Comparison of ENCODE assay signal across 21 cellular contexts in the genomic region with DNA sequence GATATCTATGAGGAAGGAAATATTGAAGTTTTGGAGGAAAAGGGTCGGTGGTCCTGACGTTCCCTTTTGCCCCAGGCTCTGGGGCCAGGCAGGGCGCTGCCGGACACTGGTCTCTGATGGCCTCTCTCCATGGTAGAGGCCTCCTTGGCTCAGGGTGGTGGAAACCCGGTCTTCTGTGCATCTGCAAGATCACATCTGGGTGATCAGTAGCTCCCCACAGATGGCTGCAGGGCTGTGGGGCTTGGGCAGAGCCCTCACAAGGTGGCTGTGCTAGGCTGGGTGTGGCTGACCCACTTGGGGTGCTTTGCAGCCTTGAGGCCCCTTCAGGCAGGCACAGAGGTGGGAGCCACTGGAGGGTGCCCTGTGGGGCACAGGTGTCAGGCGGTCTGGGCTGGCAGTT. TPM values are rescaled to one million over a fixed set of nuclear protein-coding genes. Genes with fewer than 3 reads are reported as not detected.
"Had no signal": no experiment of that assay in that cellular context is flagged by ENCODE, and none has a peak within 500 bp of the region (broad histone marks: within the 10 kb centered on the region; RNA-seq: fewer than 3 reads in every experiment).

No MANE protein-coding gene starts in this region.

- H3K4me2 ChIP-seq: hepatocyte had no signal

- H2AFZ ChIP-seq: hepatocyte had no signal

- H3K79me2 ChIP-seq: hepatocyte had no signal

- DNase-seq: activated CD4-positive, alpha-beta T cell treated with anti-CD3 and anti-CD28 coated beads for 36 hours; activated effector memory CD4-positive, alpha-beta T cell treated with Interleukin-2 at 50 U/mL for 16 hours; activated T-cell treated with anti-CD3 and anti-CD28 coated beads, Interleukin-2, amount 50 U/mL, for 24 hours; islet precursor cell; stimulated activated CD4-positive, alpha-beta T cell treated with anti-CD3 and anti-CD28 coated beads, Interleukin-4, amount 100 ng/mL, for 24 hours; stimulated activated naive CD4-positive, alpha-beta T cell; T-helper 17 cell; tibial artery had no signal

- H3K4me3 ChIP-seq: adrenal gland, cardiac muscle cell, gastroesophageal sphincter, hepatocyte, pancreas, skin epidermis, tibial artery had no signal

- H3K4me1 ChIP-seq: pancreas had no signal

- H3K36me3 ChIP-seq: adrenal gland, cardiac muscle cell, gastroesophageal sphincter, pancreas, tibial artery had no signal

- H3K9me3 ChIP-seq: adrenal gland, gastroesophageal sphincter, pancreas, tibial artery had no signal

- FAIRE-seq: endometrium, pancreas, urothelium cell line had no signal

- ATAC-seq: activated CD4-positive, alpha-beta T cell treated with anti-CD3 and anti-CD28 coated beads for 36 hours; gastroesophageal sphincter; pancreas; T-helper 17 cell had no signal

- H3K27ac ChIP-seq: adrenal gland, cardiac muscle cell, gastroesophageal sphincter, hepatocyte, pancreas, skin epidermis, tibial artery had no signal

- H3K27me3 ChIP-seq: adrenal gland, cardiac muscle cell, gastroesophageal sphincter, hepatocyte, pancreas had no signal

RNA-seq across cellular contexts. Expression of a gene that starts 53.9 kb away (rescaled TPM):
- total RNA-seq: cardiac muscle cell, gastroesophageal sphincter, hepatocyte, lower leg skin, renal cortical epithelial cell, subcutaneous adipose tissue had no signal
- polyA plus RNA-seq: adrenal gland, cardiac muscle cell, esophagus, hepatocyte, neural cell, pancreas had no signal
